Comparison of ENCODE assay signal across 17 cellular contexts in genomic region chr3:48655063-48655462, GRCh38. TPM values are rescaled to one million over a fixed set of nuclear protein-coding genes. Genes with fewer than 3 reads are reported as not detected.
A peak's percentile ranks its signal among the peaks of the same experiment; 100 is the strongest.
DNase-seq lines count a peak whose midpoint lies in the region; ATAC-seq and TF ChIP-seq lines count a peak whose summit lies in the region.
"Had no signal": no experiment of that assay in that cellular context is flagged by ENCODE, and none has a peak within 500 bp of the region (broad histone marks: within the 10 kb centered on the region; RNA-seq: fewer than 3 reads in every experiment).

No MANE protein-coding gene starts in this region.

- H3K4me1 ChIP-seq in BLaER1 (peaks cover 18% of the 10 kb centered on the region), GM23338 (ENCODE audit: insufficient read depth) (peaks cover 3% of the 10 kb centered on the region; the same call in 1 of the 2 replicates), upper lobe of left lung (peaks cover 7 to 21% (median 16%) of the 10 kb centered on the region in 4 donors)

- H3K4me3 ChIP-seq in BLaER1 (no peak overlapping the region), GM23338 (peak overlapping the region; percentile 59), upper lobe of left lung (no peak overlapping the region)
- H3K4me3 ChIP-seq: MG63 had no signal

- H2AFZ ChIP-seq in GM23338 = no peak overlapping the region; the same call in 1 of the 2 replicates

- H3K4me3 Mint-ChIP-seq in GM23338 = peak overlapping the region; percentile 74
- peak overlapping the region; percentile 80 for H3K4me3 Mint-ChIP-seq in activated T-helper 2 cell treated with anti-CD3 and anti-CD28 coated beads, Interferon-gamma antibody, Interleukin-2, Interleukin-4, amounts not matched to agents 10 μg/mL and 5 μg/mL and 100 μg/mL, durations not matched to agents 14 hours and 24 hours and 36 hours (ENCODE audit: low read depth)
- peak overlapping the region; percentile 73 to 87 (median 78) for H3K4me3 Mint-ChIP-seq in naive B cell

- H3K9me3 Mint-ChIP-seq in GM23338 (no peaks in the 10 kb centered on the region; the same call in 2 of the 3 replicates), naive B cell (no peaks in the 10 kb centered on the region)
- H3K9me3 Mint-ChIP-seq in activated T-helper 2 cell treated with anti-CD3 and anti-CD28 coated beads, Interferon-gamma antibody, Interleukin-2, Interleukin-4, amounts not matched to agents 10 μg/mL and 5 μg/mL and 100 μg/mL, durations not matched to agents 14 hours and 24 hours and 36 hours = no peaks in the 10 kb centered on the region

- no peak overlapping the region for H3K27ac Mint-ChIP-seq in GM23338
- H3K27ac Mint-ChIP-seq in activated T-helper 2 cell treated with anti-CD3 and anti-CD28 coated beads, Interferon-gamma antibody, Interleukin-2, Interleukin-4, amounts not matched to agents 10 μg/mL and 5 μg/mL and 100 μg/mL, durations not matched to agents 14 hours and 24 hours and 36 hours = peak overlapping the region; percentile 81
- H3K27ac Mint-ChIP-seq in naive B cell = peak overlapping the region in 2 of 6 donors; percentile 48 to 53

- H4K20me1 ChIP-seq in BLaER1 (0 out of 2 replicates have a peak, but pooled peaks cover 16% of the 10 kb centered on the region), GM23338 (replicated peaks; ENCODE audit: insufficient read depth) (peaks cover 3% of the 10 kb centered on the region; the same call in 1 of the 2 replicates)

- peaks cover 50% of the 10 kb centered on the region for H3K36me3 Mint-ChIP-seq in GM23338 (ENCODE audit: low read depth)
- H3K36me3 Mint-ChIP-seq in activated T-helper 2 cell treated with anti-CD3 and anti-CD28 coated beads, Interferon-gamma antibody, Interleukin-2, Interleukin-4, amounts not matched to agents 10 μg/mL and 5 μg/mL and 100 μg/mL, durations not matched to agents 14 hours and 24 hours and 36 hours (ENCODE audit: low read depth) = peaks cover 13% of the 10 kb centered on the region
- no peaks in the 10 kb centered on the region for H3K36me3 Mint-ChIP-seq in naive B cell

- peaks cover 20% of the 10 kb centered on the region for H3F3A ChIP-seq in GM23338 (replicated peaks; ENCODE audit: low read depth)

- H3K4me1 Mint-ChIP-seq in GM23338 (peaks cover 10% of the 10 kb centered on the region; the same call in 2 of the 3 replicates), naive B cell (peaks cover 5 to 14% (median 9%) of the 10 kb centered on the region in 3 donors)
- peaks cover 5% of the 10 kb centered on the region for H3K4me1 Mint-ChIP-seq in activated T-helper 2 cell treated with anti-CD3 and anti-CD28 coated beads, Interferon-gamma antibody, Interleukin-2, Interleukin-4, amounts not matched to agents 10 μg/mL and 5 μg/mL and 100 μg/mL, durations not matched to agents 14 hours and 24 hours and 36 hours (ENCODE audit: low read depth)

- intact Hi-C loops in activated T-helper 2 cell treated with anti-CD3 and anti-CD28 coated beads, Interferon-gamma antibody, Interleukin-2, Interleukin-4, amounts not matched to agents 10 μg/mL and 5 μg/mL and 100 μg/mL, durations not matched to agents 14 hours and 24 hours and 36 hours (cut with micrococcal nuclease) = loop anchor here (5.0 kb wide), 1 partner anchor 468 kb away; the partner anchor contains the start of gene CDC25A

- peaks cover 18% of the 10 kb centered on the region for H3K27me3 Mint-ChIP-seq in GM23338 (ENCODE audit: insufficient read depth, low read depth, poor library complexity)
- peaks cover 1% of the 10 kb centered on the region for H3K27me3 Mint-ChIP-seq in activated T-helper 2 cell treated with anti-CD3 and anti-CD28 coated beads, Interferon-gamma antibody, Interleukin-2, Interleukin-4, amounts not matched to agents 10 μg/mL and 5 μg/mL and 100 μg/mL, durations not matched to agents 14 hours and 24 hours and 36 hours (ENCODE audit: low read depth)
- peaks cover 15 to 25% (median 16%) of the 10 kb centered on the region in 3 donors for H3K27me3 Mint-ChIP-seq in naive B cell

- DNase-seq in GM23338 (ENCODE audit: low spot score) (no peak), naive B cell (no peak), DMS 273 (lab: John Stamatoyannopoulos, UW; ENCODE audit: unreplicated experiment) (no peak), NCI-H526 treated with DMSO at 0.1 percent for 48 hours (lab: John Stamatoyannopoulos, UW) (no peak), upper lobe of left lung (no peak)
- no peak for DNase-seq in activated T-helper 2 cell treated with anti-CD3 and anti-CD28 coated beads, Interferon-gamma antibody, Interleukin-2, Interleukin-4, amounts not matched to agents 10 μg/mL and 5 μg/mL and 100 μg/mL, durations not matched to agents 14 hours and 24 hours and 36 hours (ENCODE audit: low spot score)
- DNase-seq: AML-193, EL, GOT3, MG63, SK-N-SH had no signal

- H3K27ac ChIP-seq in BLaER1 = no peak overlapping the region
- no peak overlapping the region for H3K27ac ChIP-seq in GM23338 (ENCODE audit: low read depth)
- no peak overlapping the region for H3K27ac ChIP-seq in upper lobe of left lung
- H3K27ac ChIP-seq: HL-60 had no signal

- no peaks in the 10 kb centered on the region for H3K36me3 ChIP-seq in BLaER1
- H3K36me3 ChIP-seq in GM23338 (ENCODE audit: insufficient read depth) = no peaks in the 10 kb centered on the region
- H3K36me3 ChIP-seq in upper lobe of left lung = no peaks in the 10 kb centered on the region
- H3K36me3 ChIP-seq: MG63 had no signal

- no peaks in the 10 kb centered on the region for H3K79me2 ChIP-seq in GM23338 (replicated peaks; ENCODE audit: insufficient read depth)

- no peak overlapping the region for H3K9ac ChIP-seq in BLaER1
- H3K9ac ChIP-seq: SK-N-SH had no signal

- peaks cover 5% of the 10 kb centered on the region; the same call in 1 of the 2 replicates for H3K27me3 ChIP-seq in BLaER1
- H3K27me3 ChIP-seq in GM23338 (ENCODE audit: insufficient read depth) = no peaks in the 10 kb centered on the region
- peaks cover 0 to 3% (median 0%) of the 10 kb centered on the region in 4 donors for H3K27me3 ChIP-seq in upper lobe of left lung
- H3K27me3 ChIP-seq: MG63 had no signal

- H3K9me3 ChIP-seq in BLaER1 = no peaks in the 10 kb centered on the region
- H3K9me3 ChIP-seq in upper lobe of left lung = no peaks in the 10 kb centered on the region
- H3K9me3 ChIP-seq: MG63, SK-N-SH had no signal

- no peak for TF ChIP-seq EP300 in upper lobe of left lung (IDR thresholded peaks at IDR 0.05)

- no peak for TF ChIP-seq CTCF in GM23338 (conservative IDR thresholded peaks at IDR 0.05; ENCODE audit: low read depth in 2 of 2)
- no peak for TF ChIP-seq CTCF in upper lobe of left lung (IDR thresholded peaks at IDR 0.05)

- ATAC-seq in GM23338 = no peak
- ATAC-seq in naive B cell (ENCODE audit: low read depth in 2 of 2) = no peak
- ATAC-seq in HG03520 (IDR thresholded peaks at IDR 0.05; ENCODE audit: unreplicated experiment) = no peak
- no peak for ATAC-seq in upper lobe of left lung (ENCODE audit: low FRiP score in 2 of 2)

- no peaks in the 10 kb centered on the region for H3K9me2 ChIP-seq in GM23338 (ENCODE audit: insufficient read depth)
- H3K9me2 ChIP-seq: SK-N-SH had no signal

- WGBS in upper lobe of left lung, 2 donors = 93 to 94% methylated on average over 8 to 11 of the region's 12 CpGs

- H3K4me2 ChIP-seq in BLaER1 = peak overlapping the region; percentile 89
- peak overlapping the region; percentile 85 for H3K4me2 ChIP-seq in GM23338
- H3K4me2 ChIP-seq: SK-N-SH had no signal

- no peak for TF ChIP-seq POLR2A in upper lobe of left lung (IDR thresholded peaks at IDR 0.05)

TF ChIP-seq in GM23338, 12 proteins besides CTCF, POLR2A, EP300 and RAD21 (continues in another document):
- no peak for TF ChIP-seq NANOG (IDR thresholded peaks at IDR 0.05; ENCODE audit: borderline replicate concordance)
- no peak for TF ChIP-seq STAT1 (IDR thresholded peaks at IDR 0.05; ENCODE audit: unreplicated experiment)

RNA-seq across cellular contexts. Expression of gene CELSR3, which starts 7.6 kb away (rescaled TPM):
- 29.2 and 33.3 TPM in 2 replicates for total RNA-seq in GM23338 (2014; rRNA removed; shearing (Covaris generic))
- 7.5 and 8.3 TPM in 2 replicates for polyA plus RNA-seq in GM23338 (2016; fragmentation: Nextera tagmentation; extraction: Ambion mirVana)
- 16.0 and 16.5 TPM in 2 replicates for total RNA-seq in activated T-helper 2 cell treated with anti-CD3 and anti-CD28 coated beads, Interferon-gamma antibody, Interleukin-2, Interleukin-4, amounts not matched to agents 10 μg/mL and 5 μg/mL and 100 μg/mL, durations not matched to agents 14 hours and 24 hours and 36 hours
- polyA plus RNA-seq in naive B cell (ENCODE audit: low read depth in 6 of 6) = under 1 TPM in 1 of 6 donors, not detected in 5; 0.28 TPM
- 10 to 100 TPM in 1 of 6 donors, 1 to 10 TPM in 4, under 1 TPM in 1; 0.76 to 10.5 (median 1.5) TPM for total RNA-seq in upper lobe of left lung

RNA-seq across cellular contexts. Expression of gene SLC26A6, which starts 19.8 kb away (rescaled TPM):
- 79.3 and 96.4 TPM in 2 replicates for total RNA-seq in GM23338 (2014; rRNA removed; shearing (Covaris generic))
- 29.4 and 34.3 TPM in 2 replicates for polyA plus RNA-seq in GM23338 (2016; fragmentation: Nextera tagmentation; extraction: Ambion mirVana)
- 85.1 and 89.6 TPM in 2 replicates for total RNA-seq in activated T-helper 2 cell treated with anti-CD3 and anti-CD28 coated beads, Interferon-gamma antibody, Interleukin-2, Interleukin-4, amounts not matched to agents 10 μg/mL and 5 μg/mL and 100 μg/mL, durations not matched to agents 14 hours and 24 hours and 36 hours
- 1 to 10 TPM in 2 of 6 donors, under 1 TPM in 3, not detected in 1; 0.25 to 1.7 (median 0.97) TPM for polyA plus RNA-seq in naive B cell (ENCODE audit: low read depth in 6 of 6)
- total RNA-seq in upper lobe of left lung = 10 to 100 TPM; 10.5 to 66.0 (median 20.4) TPM

RNA-seq across cellular contexts. Expression of gene NCKIPSD, which starts 30.7 kb away (rescaled TPM):
- total RNA-seq in GM23338 (2014; rRNA removed; shearing (Covaris generic)) = 43.1 and 45.1 TPM in 2 replicates
- 14.8 and 15.1 TPM in 2 replicates for polyA plus RNA-seq in GM23338 (2016; fragmentation: Nextera tagmentation; extraction: Ambion mirVana)
- total RNA-seq in activated T-helper 2 cell treated with anti-CD3 and anti-CD28 coated beads, Interferon-gamma antibody, Interleukin-2, Interleukin-4, amounts not matched to agents 10 μg/mL and 5 μg/mL and 100 μg/mL, durations not matched to agents 14 hours and 24 hours and 36 hours = 49.8 and 51.4 TPM in 2 replicates
- 10 to 100 TPM in 1 of 6 donors, 1 to 10 TPM in 5; 3.3 to 11.2 (median 4.9) TPM for polyA plus RNA-seq in naive B cell (ENCODE audit: low read depth in 6 of 6)
- 10 to 100 TPM; 17.8 to 55.5 (median 21.8) TPM for total RNA-seq in upper lobe of left lung

RNA-seq across cellular contexts. Expression of gene TMEM89, which starts 33.5 kb away (rescaled TPM):
- total RNA-seq in GM23338 (2014; rRNA removed; shearing (Covaris generic)) = not detected in 2 replicates
- polyA plus RNA-seq in GM23338 (2016; fragmentation: Nextera tagmentation; extraction: Ambion mirVana) (not detected in 2 replicates), naive B cell (ENCODE audit: low read depth in 6 of 6) (not detected)
- 0.80 and 0.87 TPM in 2 replicates for total RNA-seq in activated T-helper 2 cell treated with anti-CD3 and anti-CD28 coated beads, Interferon-gamma antibody, Interleukin-2, Interleukin-4, amounts not matched to agents 10 μg/mL and 5 μg/mL and 100 μg/mL, durations not matched to agents 14 hours and 24 hours and 36 hours
- total RNA-seq in upper lobe of left lung = under 1 TPM in 1 of 6 donors, not detected in 5; 0.67 TPM
- total RNA-seq: fibroblast of lung, mesenteric fat pad had no signal
- polyA plus RNA-seq: adipose tissue, fibroblast of lung, SK-N-SH had no signal

RNA-seq across cellular contexts. Expression of gene UQCRC1, which starts 45.6 kb away (rescaled TPM):
- total RNA-seq in GM23338 (2014; rRNA removed; shearing (Covaris generic)) = 439 and 460 TPM in 2 replicates
- polyA plus RNA-seq in GM23338 (2016; fragmentation: Nextera tagmentation; extraction: Ambion mirVana) (232 and 256 TPM in 2 replicates), naive B cell (ENCODE audit: low read depth in 6 of 6) (100 to 1,000 TPM; 152 to 385 (median 155) TPM)
- total RNA-seq in activated T-helper 2 cell treated with anti-CD3 and anti-CD28 coated beads, Interferon-gamma antibody, Interleukin-2, Interleukin-4, amounts not matched to agents 10 μg/mL and 5 μg/mL and 100 μg/mL, durations not matched to agents 14 hours and 24 hours and 36 hours = 248 and 273 TPM in 2 replicates
- 100 to 1,000 TPM; 119 to 239 (median 154) TPM for total RNA-seq in upper lobe of left lung
